In the genomic region with DNA sequence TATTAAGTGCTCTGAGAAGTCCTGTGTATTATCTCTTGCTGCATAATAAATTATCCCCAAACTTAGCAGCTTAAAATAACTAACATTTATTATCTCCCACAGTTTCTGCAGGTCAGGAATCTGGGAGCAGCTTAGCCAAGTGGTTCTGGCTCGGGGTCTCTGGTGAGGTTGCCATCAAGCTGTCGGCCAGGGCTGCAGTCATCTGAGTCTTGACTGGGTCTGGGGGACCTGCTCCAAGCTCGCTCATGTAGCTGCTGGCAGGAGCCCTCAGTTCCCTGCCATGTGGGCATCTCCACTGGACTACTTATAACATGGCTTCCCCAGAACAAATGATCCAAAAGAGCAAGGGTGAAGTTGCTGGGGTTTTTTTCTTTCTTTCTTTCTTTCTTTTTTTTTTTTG, we compare ENCODE assay signal across 1 cellular context.
TF ChIP-seq lines count a peak whose summit lies in the region.

No MANE protein-coding gene starts in this region.

TF ChIP-seq in SK-N-SH, 30 proteins besides CTCF, POLR2A, EP300 and RAD21 (continued from another document):
- TF ChIP-seq, protein P1, sequence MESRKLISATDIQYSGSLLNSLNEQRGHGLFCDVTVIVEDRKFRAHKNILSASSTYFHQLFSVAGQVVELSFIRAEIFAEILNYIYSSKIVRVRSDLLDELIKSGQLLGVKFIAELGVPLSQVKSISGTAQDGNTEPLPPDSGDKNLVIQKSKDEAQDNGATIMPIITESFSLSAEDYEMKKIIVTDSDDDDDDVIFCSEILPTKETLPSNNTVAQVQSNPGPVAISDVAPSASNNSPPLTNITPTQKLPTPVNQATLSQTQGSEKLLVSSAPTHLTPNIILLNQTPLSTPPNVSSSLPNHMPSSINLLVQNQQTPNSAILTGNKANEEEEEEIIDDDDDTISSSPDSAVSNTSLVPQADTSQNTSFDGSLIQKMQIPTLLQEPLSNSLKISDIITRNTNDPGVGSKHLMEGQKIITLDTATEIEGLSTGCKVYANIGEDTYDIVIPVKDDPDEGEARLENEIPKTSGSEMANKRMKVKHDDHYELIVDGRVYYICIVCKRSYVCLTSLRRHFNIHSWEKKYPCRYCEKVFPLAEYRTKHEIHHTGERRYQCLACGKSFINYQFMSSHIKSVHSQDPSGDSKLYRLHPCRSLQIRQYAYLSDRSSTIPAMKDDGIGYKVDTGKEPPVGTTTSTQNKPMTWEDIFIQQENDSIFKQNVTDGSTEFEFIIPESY (IDR thresholded peaks at IDR 0.05; ENCODE audit: borderline replicate concordance, low read depth), result no peak
- TF ChIP-seq, protein P2, sequence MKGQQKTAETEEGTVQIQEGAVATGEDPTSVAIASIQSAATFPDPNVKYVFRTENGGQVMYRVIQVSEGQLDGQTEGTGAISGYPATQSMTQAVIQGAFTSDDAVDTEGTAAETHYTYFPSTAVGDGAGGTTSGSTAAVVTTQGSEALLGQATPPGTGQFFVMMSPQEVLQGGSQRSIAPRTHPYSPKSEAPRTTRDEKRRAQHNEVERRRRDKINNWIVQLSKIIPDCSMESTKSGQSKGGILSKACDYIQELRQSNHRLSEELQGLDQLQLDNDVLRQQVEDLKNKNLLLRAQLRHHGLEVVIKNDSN (IDR thresholded peaks at IDR 0.05; ENCODE audit: borderline replicate concordance, low read depth), result no peak
- TF ChIP-seq MEF2A (IDR thresholded peaks at IDR 0.05; ENCODE audit: borderline replicate concordance, low read depth) (no peak), USF2 (IDR thresholded peaks at IDR 0.05; ENCODE audit: borderline replicate concordance, low read depth, low read length) (no peak), CHD2 (IDR thresholded peaks at IDR 0.05; ENCODE audit: low read length, partially characterized antibody) (no peak), TEAD4 (IDR thresholded peaks at IDR 0.05; ENCODE audit: borderline replicate concordance, insufficient read depth) (no peak), FOXJ3 (CRISPR knock-in tag; IDR thresholded peaks at IDR 0.05) (no peak), PBX3 (IDR thresholded peaks at IDR 0.05) (no peak), SMC3 (IDR thresholded peaks at IDR 0.05; ENCODE audit: low read depth, low read length) (no peak), FOXM1 (IDR thresholded peaks at IDR 0.05; ENCODE audit: low read depth) (no peak)
